19 cellular contexts compared by ENCODE assay signal in genomic region chr2:78132391-78133370, GRCh38.
DNase-seq lines count a peak whose midpoint lies in the region; ATAC-seq and TF ChIP-seq lines count a peak whose summit lies in the region.
"Had no signal": no experiment of that assay in that cellular context is flagged by ENCODE, and none has a peak within 500 bp of the region (broad histone marks: within the 10 kb centered on the region; RNA-seq: fewer than 3 reads in every experiment).

No MANE protein-coding gene starts in this region.

- TF ChIP-seq CTCF in GM10248 (IDR thresholded peaks at IDR 0.05; ENCODE audit: control extremely low read depth, extremely low read depth, low read depth, missing control alignments) = no peak

- ATAC-seq in GM18868 (IDR thresholded peaks at IDR 0.05; ENCODE audit: unreplicated experiment) = peak; percentile 72
- ATAC-seq: Right ventricle myocardium inferior had no signal

- CTCF ChIA-PET in GM10248 (lab: Yijun Ruan, JAX) = no interaction called here

- H3K27ac ChIP-seq in SK-N-MC = peak overlapping the region; percentile 18
- H3K27ac ChIP-seq: BLaER1 had no signal

- POLR2A ChIA-PET in GM10248 (lab: Yijun Ruan, JAX) = no interaction called here

- no peak overlapping the region for H3K9ac ChIP-seq in SK-N-MC (ENCODE audit: insufficient read length)
- H3K9ac ChIP-seq: BLaER1 had no signal

- peak; percentile 36 for DNase-seq in DMS153 treated with DMSO at 0.1 percent for 48 hours (lab: John Stamatoyannopoulos, UW; ENCODE audit: unreplicated experiment)
- DNase-seq in SK-N-MC (ENCODE audit: low read depth, low spot score) = peak; percentile 32
- DNase-seq in pons (ENCODE audit: low spot score) = peak; percentile 45
- no peak for DNase-seq in RKO (ENCODE audit: low spot score)
- no peak for DNase-seq in activated CD8-positive, alpha-beta memory T cell treated with anti-CD3 and anti-CD28 coated beads, Interleukin-2, amount 50 U/mL, for 48 hours
- no peak for DNase-seq in GM10248 (ENCODE audit: extremely low spot score)
- DNase-seq: ACHN; Caco-2; CD4-positive, alpha-beta T cell; DMS 273 treated with DMSO at 0.1 percent for 48 hours; GDM1; Karpas-422; NCI-H187; NCI-H226; NCI-H526 treated with DMSO at 0.1 percent for 48 hours; T-helper 2 cell had no signal

- no peaks in the 10 kb centered on the region for H3K36me3 ChIP-seq in SK-N-MC (ENCODE audit: insufficient read depth, low read length)
- H3K36me3 ChIP-seq: BLaER1 had no signal

- peak overlapping the region; percentile 19 for H3K4me3 ChIP-seq in SK-N-MC
- H3K4me3 ChIP-seq: BLaER1 had no signal

- H3K9me3 ChIP-seq in SK-N-MC (ENCODE audit: low read depth, low read length) = no peaks in the 10 kb centered on the region
- H3K9me3 ChIP-seq: BLaER1, Caco-2 had no signal

Comparison
In these comparisons a context has a peak if more than half of its experiments do, and no peak if none do; other contexts are left out.
1. DNase-seq: peak in DMS153 treated with DMSO at 0.1 percent for 48 hours (single experiment), SK-N-MC (single experiment) and pons (single experiment); none in RKO (single experiment), activated CD8-positive, alpha-beta memory T cell treated with anti-CD3 and anti-CD28 coated beads, Interleukin-2, amount 50 U/mL, for 48 hours (single experiment) and GM10248 (single experiment).